In the genomic region with DNA sequence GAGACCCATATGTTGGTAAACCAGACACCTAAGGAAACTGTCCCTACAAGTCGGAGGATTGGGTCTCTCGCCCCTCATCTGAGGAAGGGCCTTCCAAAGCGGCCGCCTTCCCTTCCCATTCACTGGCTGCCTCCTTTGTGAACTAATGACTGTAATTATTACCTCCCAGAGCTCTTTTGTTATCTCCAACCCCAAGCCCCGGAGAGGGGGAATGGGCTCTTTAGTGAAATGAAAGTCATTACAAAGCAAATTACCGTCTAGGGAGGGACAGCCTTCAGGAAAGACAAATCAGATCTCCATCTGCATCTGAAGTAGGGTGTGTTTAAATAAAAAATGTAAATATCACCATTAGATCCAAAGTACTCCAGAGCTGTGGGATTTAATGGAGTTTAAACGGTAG, we compare ENCODE assay signal across 1 cellular context.
TF ChIP-seq lines count a peak whose summit lies in the region.

No MANE protein-coding gene starts in this region.

TF ChIP-seq in SK-N-SH, 30 proteins besides CTCF, POLR2A, EP300 and RAD21 (continued from another document):
- TF ChIP-seq, protein P1, sequence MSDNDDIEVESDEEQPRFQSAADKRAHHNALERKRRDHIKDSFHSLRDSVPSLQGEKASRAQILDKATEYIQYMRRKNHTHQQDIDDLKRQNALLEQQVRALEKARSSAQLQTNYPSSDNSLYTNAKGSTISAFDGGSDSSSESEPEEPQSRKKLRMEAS (IDR thresholded peaks at IDR 0.05; ENCODE audit: low read depth), result no peak
- TF ChIP-seq RXRA (IDR thresholded peaks at IDR 0.05; ENCODE audit: borderline replicate concordance, low read depth) (no peak), ELF1 (IDR thresholded peaks at IDR 0.05) (no peak), RFX5 (IDR thresholded peaks at IDR 0.05; ENCODE audit: low read length) (no peak), TAF1 (IDR thresholded peaks at IDR 0.05; ENCODE audit: borderline replicate concordance, low read depth, low read length) (no peak)
- TF ChIP-seq, protein P2, sequence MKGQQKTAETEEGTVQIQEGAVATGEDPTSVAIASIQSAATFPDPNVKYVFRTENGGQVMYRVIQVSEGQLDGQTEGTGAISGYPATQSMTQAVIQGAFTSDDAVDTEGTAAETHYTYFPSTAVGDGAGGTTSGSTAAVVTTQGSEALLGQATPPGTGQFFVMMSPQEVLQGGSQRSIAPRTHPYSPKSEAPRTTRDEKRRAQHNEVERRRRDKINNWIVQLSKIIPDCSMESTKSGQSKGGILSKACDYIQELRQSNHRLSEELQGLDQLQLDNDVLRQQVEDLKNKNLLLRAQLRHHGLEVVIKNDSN (IDR thresholded peaks at IDR 0.05; ENCODE audit: borderline replicate concordance, low read depth), result no peak
